8 cellular contexts compared by ENCODE assay signal in genomic region chr17:7313028-7313889, GRCh38. TPM values are rescaled to one million over a fixed set of nuclear protein-coding genes. Genes with fewer than 3 reads are reported as not detected.
DNase-seq lines count a peak whose midpoint lies in the region; ATAC-seq and TF ChIP-seq lines count a peak whose summit lies in the region.

No MANE protein-coding gene starts in this region.

- TF ChIP-seq CTCF in natural killer cell (IDR thresholded peaks at IDR 0.05): no peak

- peak overlapping the region; percentile 42 for H3K4me3 Mint-ChIP-seq in natural killer cell

- H3K9me3 Mint-ChIP-seq in natural killer cell: no peaks in the 10 kb centered on the region

- ATAC-seq in natural killer cell (no peak), HG02852 (IDR thresholded peaks at IDR 0.05; ENCODE audit: unreplicated experiment) (no peak), HG03432 (IDR thresholded peaks at IDR 0.05; ENCODE audit: unreplicated experiment) (no peak)

- peak overlapping the region; percentile 91 to 99 for H3K27ac Mint-ChIP-seq in natural killer cell

- H3K36me3 Mint-ChIP-seq in natural killer cell: peaks cover 17% of the 10 kb centered on the region

- H3K27me3 Mint-ChIP-seq in natural killer cell (ENCODE audit: low read depth in 2 of 2): no peaks in the 10 kb centered on the region

- H3K4me1 Mint-ChIP-seq in natural killer cell: peaks cover 46 to 73% of the 10 kb centered on the region in 2 donors

- DNase-seq in ELF-1 (ENCODE audit: low read depth, low spot score) (peak; percentile 40), M059J (ENCODE audit: low read depth) (peak; percentile 34), amniotic epithelial cell (ENCODE audit: low read depth) (peak; percentile 12), natural killer cell (peak; percentile 16), SK-N-DZ (ENCODE audit: low spot score) (no peak), SW480 (ENCODE audit: low spot score) (no peak)

- intact Hi-C loops in natural killer cell (cut with micrococcal nuclease): no loop called here

RNA-seq across cellular contexts. Expression of gene GPS2, which starts 1.9 kb away (rescaled TPM):
- total RNA-seq in M059J (2014; rRNA removed; shearing (Covaris generic)): 94.3 and 118 TPM in 2 replicates
- total RNA-seq in natural killer cell: 100 to 1,000 TPM; 132 to 146 (median 133) TPM
- 96.9 and 117 TPM in 2 replicates for polyA plus RNA-seq in SK-N-DZ (2014; cell fraction: cytosol; rRNA removed)
- polyA plus RNA-seq in SK-N-DZ (2014; cell fraction: nucleus; rRNA removed): 237 and 334 TPM in 2 replicates

RNA-seq across cellular contexts. Expression of gene EIF5A, which starts 5.8 kb away (rescaled TPM):
- total RNA-seq in M059J (2014; rRNA removed; shearing (Covaris generic)): 428 and 432 TPM in 2 replicates
- 100 to 1,000 TPM; 483 to 608 (median 492) TPM for total RNA-seq in natural killer cell
- polyA plus RNA-seq in SK-N-DZ (2014; cell fraction: cytosol; rRNA removed): 736 and 827 TPM in 2 replicates
- 269 and 309 TPM in 2 replicates for polyA plus RNA-seq in SK-N-DZ (2014; cell fraction: nucleus; rRNA removed)

RNA-seq across cellular contexts. Expression of gene NEURL4, which starts 15.9 kb away (rescaled TPM):
- 3.6 and 8.0 TPM in 2 replicates for total RNA-seq in M059J (2014; rRNA removed; shearing (Covaris generic))
- total RNA-seq in natural killer cell: 10 to 100 TPM; 48.9 to 57.9 (median 51.4) TPM
- polyA plus RNA-seq in SK-N-DZ (2014; cell fraction: cytosol; rRNA removed): 22.0 and 26.4 TPM in 2 replicates
- polyA plus RNA-seq in SK-N-DZ (2014; cell fraction: nucleus; rRNA removed): 175 and 247 TPM in 2 replicates

RNA-seq across cellular contexts. Expression of gene YBX2, which starts 18.8 kb away (rescaled TPM):
- total RNA-seq in M059J (2014; rRNA removed; shearing (Covaris generic)): 0.39 and 0.79 TPM in 2 replicates
- total RNA-seq in natural killer cell: under 1 TPM in 1 of 3 donors, not detected in 2; 0.05 TPM
- 0.75 and 2.9 TPM in 2 replicates for polyA plus RNA-seq in SK-N-DZ (2014; cell fraction: cytosol; rRNA removed)
- 4.5 and 6.1 TPM in 2 replicates for polyA plus RNA-seq in SK-N-DZ (2014; cell fraction: nucleus; rRNA removed)

RNA-seq across cellular contexts. Expression of gene ACAP1, which starts 23.1 kb away (rescaled TPM):
- not detected in 2 replicates for total RNA-seq in M059J (2014; rRNA removed; shearing (Covaris generic))
- 100 to 1,000 TPM; 526 to 590 (median 540) TPM for total RNA-seq in natural killer cell
- polyA plus RNA-seq in SK-N-DZ (2014; cell fraction: cytosol; rRNA removed): 1.1 and 4.8 TPM in 2 replicates
- 0.21 and 2.6 TPM in 2 replicates for polyA plus RNA-seq in SK-N-DZ (2014; cell fraction: nucleus; rRNA removed)

Comparison
In these comparisons a context has a peak if more than half of its experiments do, and no peak if none do; other contexts are left out.
1. DNase-seq: peak in ELF-1 (single experiment), M059J (single experiment), amniotic epithelial cell (single experiment) and natural killer cell (single experiment); none in SK-N-DZ (single experiment) and SW480 (single experiment).